1 cellular context compared by ENCODE assay signal in the genomic region with DNA sequence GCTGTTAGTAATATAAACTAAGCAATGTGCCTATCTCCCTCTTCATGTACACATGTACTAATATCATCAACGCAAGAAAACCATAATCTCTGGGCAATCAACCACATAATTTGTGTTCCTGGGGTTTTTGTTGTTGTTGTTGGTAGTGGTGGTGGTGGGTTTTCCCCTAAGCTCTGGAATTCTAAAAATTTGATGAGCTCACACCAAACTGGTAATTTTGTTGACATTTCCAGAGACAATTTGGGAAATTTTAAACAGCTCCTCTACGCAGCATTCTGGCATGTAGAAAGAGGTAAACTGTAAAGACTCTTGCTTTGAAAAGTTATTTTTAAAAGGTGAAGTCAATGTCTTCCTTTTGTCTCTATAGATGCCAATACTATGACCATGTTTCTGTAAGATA.
TF ChIP-seq lines count a peak whose summit lies in the region.

No MANE protein-coding gene starts in this region.

TF ChIP-seq in H1, 55 proteins besides CTCF, POLR2A, EP300 and RAD21:
- no peak for TF ChIP-seq NANOG (IDR thresholded peaks at IDR 0.05; ENCODE audit: insufficient read depth, low read depth, low read length, poor library complexity, severe bottlenecking)
- peak; percentile 66; the same call in 1 of the 2 replicates for TF ChIP-seq JUN (IDR thresholded peaks at IDR 0.05; ENCODE audit: low read depth, low read length)
- TF ChIP-seq JUND (IDR thresholded peaks at IDR 0.05; ENCODE audit: low read length) = 0 out of 2 replicates have a peak, but pooled peaks have one; percentile 17
- TF ChIP-seq KDM4A (IDR thresholded peaks at IDR 0.05; ENCODE audit: low read depth, low read length, severe bottlenecking) = no peak
- peak; percentile 82 for TF ChIP-seq TEAD4 (IDR thresholded peaks at IDR 0.05; ENCODE audit: low read depth, low read length)
- TF ChIP-seq CHD1 (IDR thresholded peaks at IDR 0.05; ENCODE audit: low read depth, low read length) = no peak
- TF ChIP-seq ASH2L (IDR thresholded peaks at IDR 0.05; ENCODE audit: low read length) = peak; percentile 32
- TF ChIP-seq FOSL1 (IDR thresholded peaks at IDR 0.05; ENCODE audit: insufficient read depth, low read depth, low read length) = no peak
- TF ChIP-seq SIN3A (conservative IDR thresholded peaks at IDR 0.05 in 1 of 2, IDR thresholded peaks at IDR 0.05 in 1 of 2; ENCODE audit: low read depth in 1 of 2, low read length in 2 of 2) = no peak
